Comparison of ENCODE assay signal across 25 cellular contexts in the genomic region with DNA sequence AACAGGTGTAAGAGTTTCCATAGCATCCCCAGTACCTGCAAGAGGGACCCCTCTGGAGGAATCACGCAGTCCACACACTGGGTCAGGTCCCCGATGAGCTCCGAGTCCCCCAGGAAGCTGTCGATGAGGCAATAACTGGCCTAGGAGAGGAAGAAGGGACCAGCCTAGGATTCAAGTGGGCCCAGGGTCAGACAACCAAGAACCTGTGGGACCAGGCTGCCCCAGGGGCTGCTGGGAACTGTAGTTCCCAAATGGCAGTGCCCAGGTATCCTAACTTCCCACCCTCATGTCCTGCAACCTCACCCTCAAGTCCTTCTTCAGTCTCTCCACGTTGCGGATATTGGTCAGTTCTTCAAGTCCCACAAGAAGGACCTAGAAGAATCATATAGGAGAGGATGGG. TPM values are rescaled to one million over a fixed set of nuclear protein-coding genes. Genes with fewer than 3 reads are reported as not detected.
DNase-seq lines count a peak whose midpoint lies in the region; ATAC-seq and TF ChIP-seq lines count a peak whose summit lies in the region.
"Had no signal": no experiment of that assay in that cellular context is flagged by ENCODE, and none has a peak within 500 bp of the region (broad histone marks: within the 10 kb centered on the region; RNA-seq: fewer than 3 reads in every experiment).

No MANE protein-coding gene starts in this region.

- no peak overlapping the region for H3K27ac ChIP-seq in HEK293 (ENCODE audit: extremely low read depth, low read depth, low read length)

- H3K9me3 ChIP-seq in HEK293 (ENCODE audit: control insufficient read depth, insufficient read depth, low read depth, low read length), result no peaks in the 10 kb centered on the region
- H3K9me3 ChIP-seq: MG63, SK-N-SH, tibial artery had no signal

- POLR2A ChIA-PET in HEK293 (lab: Yijun Ruan, JAX), result interaction anchor here (1.1 to 2.4 kb wide), 2 partner anchors 11 to 231 kb away, joined by 5 to 7 read pairs; a partner anchor contains a TSS

- H3K36me3 Mint-ChIP-seq in brain (peaks cover 2% of the 10 kb centered on the region), neural crest cell (ENCODE audit: low read depth) (peaks cover 2% of the 10 kb centered on the region)

- H3K4me3 ChIP-seq in HEK293 (ENCODE audit: low read depth, low read length), result no peak overlapping the region
- H3K4me3 ChIP-seq: MG63, tibial artery had no signal

- ATAC-seq in HG03025 (IDR thresholded peaks at IDR 0.05; ENCODE audit: low FRiP score, unreplicated experiment), result no peak
- ATAC-seq: esophagus mucosa had no signal

- no peaks in the 10 kb centered on the region for H3K9me3 Mint-ChIP-seq in brain
- H3K9me3 Mint-ChIP-seq in neural crest cell, result no peaks in the 10 kb centered on the region
- H3K9me3 Mint-ChIP-seq: activated naive CD8-positive, alpha-beta T cell treated with anti-CD3 and anti-CD28 coated beads, Interleukin-2, amount 10 ng/mL, durations not matched to agents 7 days and 5 days; activated T-helper 2 cell treated with anti-CD3 and anti-CD28 coated beads, Interferon-gamma antibody, Interleukin-2, Interleukin-4, amounts not matched to agents 10 μg/mL and 5 μg/mL and 100 μg/mL, durations not matched to agents 14 hours and 24 hours and 36 hours; stimulated activated naive CD8-positive, alpha-beta T cell treated with anti-CD3 and anti-CD28 coated beads, Interleukin-15, Interleukin-2, amounts not matched to agents 100 ng/mL and 50 ng/mL, for 24 hours had no signal

- H3K27ac Mint-ChIP-seq in brain (peak overlapping the region in 2 of 5 experiments; percentile 54 to 100), neural crest cell (ENCODE audit: unreplicated experiment) (no peak overlapping the region)

- TF ChIP-seq CTCF in HEK293 (tag by site-specific recombination; IDR thresholded peaks at IDR 0.05) (no peak), brain (conservative IDR thresholded peaks at IDR 0.05) (no peak), neural crest cell (conservative IDR thresholded peaks at IDR 0.05) (no peak), GM20000 (IDR thresholded peaks at IDR 0.05; ENCODE audit: extremely low read depth, missing control alignments) (no peak)

- H3K4me1 Mint-ChIP-seq in brain, result peaks cover 60% of the 10 kb centered on the region
- H3K4me1 Mint-ChIP-seq in neural crest cell, result peaks cover 40% of the 10 kb centered on the region

- CTCF ChIA-PET in HEK293 (lab: Yijun Ruan, JAX), result interaction anchor here (1.2 to 1.4 kb wide), 2 partner anchors 11 to 94 kb away, joined by 4 read pairs; no protein-coding TSS in a partner anchor

- H3K4me3 Mint-ChIP-seq in brain, result peak overlapping the region; percentile 6 to 97 (median 35)
- H3K4me3 Mint-ChIP-seq in neural crest cell, result peak overlapping the region; percentile 98

- peak; percentile 11 for DNase-seq in NCI-H2196 (lab: John Stamatoyannopoulos, UW; ENCODE audit: unreplicated experiment)
- no peak for DNase-seq in NCI-H2196 treated with DMSO at 0.1 percent for 48 hours (lab: John Stamatoyannopoulos, UW; ENCODE audit: unreplicated experiment)
- DNase-seq in neural crest cell (ENCODE audit: low read depth, low spot score), result no peak
- DNase-seq in SHP77 (lab: John Stamatoyannopoulos, UW), result no peak
- no peak for DNase-seq in GM20000 (ENCODE audit: low spot score)
- DNase-seq: 8988T; activated naive CD8-positive, alpha-beta T cell treated with anti-CD3 and anti-CD28 coated beads, Interleukin-2, amount 10 ng/mL, durations not matched to agents 7 days and 5 days; AML-193; effector CD4-positive, alpha-beta T cell; hypothalamus; MG63; NCI-H526 treated with DMSO at 0.1 percent for 48 hours; SK-N-SH; stimulated activated CD4-positive, alpha-beta T cell treated with anti-CD3 and anti-CD28 coated beads, Interleukin-4, amount 100 ng/mL, for 24 hours; tibial artery had no signal

- H3K27me3 Mint-ChIP-seq in brain (no peaks in the 10 kb centered on the region), neural crest cell (ENCODE audit: low read depth) (no peaks in the 10 kb centered on the region)
- H3K27me3 Mint-ChIP-seq: activated naive CD8-positive, alpha-beta T cell treated with anti-CD3 and anti-CD28 coated beads, Interleukin-2, amount 10 ng/mL, durations not matched to agents 7 days and 5 days; stimulated activated naive CD8-positive, alpha-beta T cell treated with anti-CD3 and anti-CD28 coated beads, Interleukin-15, Interleukin-2, amounts not matched to agents 100 ng/mL and 50 ng/mL, for 24 hours had no signal

- no peaks in the 10 kb centered on the region; the same call in 1 of the 2 replicates for H3K4me1 ChIP-seq in HEK293 (ENCODE audit: control insufficient read depth, insufficient read depth, low read length)

- peaks cover 0 to 28% of the 10 kb centered on the region in 2 experiments; a peak in 2 of 3 replicates for H3K36me3 ChIP-seq in HEK293 (ENCODE audit: control insufficient read depth in 2 of 2, insufficient read depth in 1 of 2, low read length in 2 of 2)

TF ChIP-seq in HEK293, 187 proteins besides CTCF, POLR2A, EP300 and RAD21 (continues in another document):
- TF ChIP-seq, protein P1, sequence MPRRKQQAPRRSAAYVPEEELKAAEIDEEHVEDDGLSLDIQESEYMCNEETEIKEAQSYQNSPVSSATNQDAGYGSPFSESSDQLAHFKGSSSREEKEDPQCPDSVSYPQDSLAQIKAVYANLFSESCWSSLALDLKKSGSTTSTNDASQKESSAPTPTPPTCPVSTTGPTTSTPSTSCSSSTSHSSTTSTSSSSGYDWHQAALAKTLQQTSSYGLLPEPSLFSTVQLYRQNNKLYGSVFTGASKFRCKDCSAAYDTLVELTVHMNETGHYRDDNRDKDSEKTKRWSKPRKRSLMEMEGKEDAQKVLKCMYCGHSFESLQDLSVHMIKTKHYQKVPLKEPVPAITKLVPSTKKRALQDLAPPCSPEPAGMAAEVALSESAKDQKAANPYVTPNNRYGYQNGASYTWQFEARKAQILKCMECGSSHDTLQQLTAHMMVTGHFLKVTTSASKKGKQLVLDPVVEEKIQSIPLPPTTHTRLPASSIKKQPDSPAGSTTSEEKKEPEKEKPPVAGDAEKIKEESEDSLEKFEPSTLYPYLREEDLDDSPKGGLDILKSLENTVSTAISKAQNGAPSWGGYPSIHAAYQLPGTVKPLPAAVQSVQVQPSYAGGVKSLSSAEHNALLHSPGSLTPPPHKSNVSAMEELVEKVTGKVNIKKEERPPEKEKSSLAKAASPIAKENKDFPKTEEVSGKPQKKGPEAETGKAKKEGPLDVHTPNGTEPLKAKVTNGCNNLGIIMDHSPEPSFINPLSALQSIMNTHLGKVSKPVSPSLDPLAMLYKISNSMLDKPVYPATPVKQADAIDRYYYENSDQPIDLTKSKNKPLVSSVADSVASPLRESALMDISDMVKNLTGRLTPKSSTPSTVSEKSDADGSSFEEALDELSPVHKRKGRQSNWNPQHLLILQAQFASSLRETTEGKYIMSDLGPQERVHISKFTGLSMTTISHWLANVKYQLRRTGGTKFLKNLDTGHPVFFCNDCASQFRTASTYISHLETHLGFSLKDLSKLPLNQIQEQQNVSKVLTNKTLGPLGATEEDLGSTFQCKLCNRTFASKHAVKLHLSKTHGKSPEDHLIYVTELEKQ (tag by site-specific recombination; IDR thresholded peaks at IDR 0.05; ENCODE audit: borderline replicate concordance), result no peak
- TF ChIP-seq, protein P2, sequence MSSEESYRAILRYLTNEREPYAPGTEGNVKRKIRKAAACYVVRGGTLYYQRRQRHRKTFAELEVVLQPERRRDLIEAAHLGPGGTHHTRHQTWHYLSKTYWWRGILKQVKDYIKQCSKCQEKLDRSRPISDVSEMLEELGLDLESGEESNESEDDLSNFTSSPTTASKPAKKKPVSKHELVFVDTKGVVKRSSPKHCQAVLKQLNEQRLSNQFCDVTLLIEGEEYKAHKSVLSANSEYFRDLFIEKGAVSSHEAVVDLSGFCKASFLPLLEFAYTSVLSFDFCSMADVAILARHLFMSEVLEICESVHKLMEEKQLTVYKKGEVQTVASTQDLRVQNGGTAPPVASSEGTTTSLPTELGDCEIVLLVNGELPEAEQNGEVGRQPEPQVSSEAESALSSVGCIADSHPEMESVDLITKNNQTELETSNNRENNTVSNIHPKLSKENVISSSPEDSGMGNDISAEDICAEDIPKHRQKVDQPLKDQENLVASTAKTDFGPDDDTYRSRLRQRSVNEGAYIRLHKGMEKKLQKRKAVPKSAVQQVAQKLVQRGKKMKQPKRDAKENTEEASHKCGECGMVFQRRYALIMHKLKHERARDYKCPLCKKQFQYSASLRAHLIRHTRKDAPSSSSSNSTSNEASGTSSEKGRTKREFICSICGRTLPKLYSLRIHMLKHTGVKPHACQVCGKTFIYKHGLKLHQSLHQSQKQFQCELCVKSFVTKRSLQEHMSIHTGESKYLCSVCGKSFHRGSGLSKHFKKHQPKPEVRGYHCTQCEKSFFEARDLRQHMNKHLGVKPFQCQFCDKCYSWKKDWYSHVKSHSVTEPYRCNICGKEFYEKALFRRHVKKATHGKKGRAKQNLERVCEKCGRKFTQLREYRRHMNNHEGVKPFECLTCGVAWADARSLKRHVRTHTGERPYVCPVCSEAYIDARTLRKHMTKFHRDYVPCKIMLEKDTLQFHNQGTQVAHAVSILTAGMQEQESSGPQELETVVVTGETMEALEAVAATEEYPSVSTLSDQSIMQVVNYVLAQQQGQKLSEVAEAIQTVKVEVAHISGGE (tag by site-specific recombination; conservative IDR thresholded peaks at IDR 0.05; ENCODE audit: low read depth), result peak; percentile 49; the same call in 1 of the 2 replicates
- TF ChIP-seq ZNF366 (tag by site-specific recombination; conservative IDR thresholded peaks at IDR 0.05), result no peak

RNA-seq across cellular contexts. Expression of a gene that starts 1.8 kb away (rescaled TPM):
- 89.3 TPM for polyA plus RNA-seq in brain (ENCODE audit: insufficient read depth, low read depth, low replicate concordance)
- 37.5 and 38.0 TPM in 2 replicates for total RNA-seq in neural crest cell

RNA-seq across cellular contexts. Expression of a gene that starts 6.8 kb away (rescaled TPM):
- polyA plus RNA-seq in brain (ENCODE audit: insufficient read depth, low read depth, low replicate concordance), result 96.6 TPM
- total RNA-seq in neural crest cell, result 80.8 and 85.4 TPM in 2 replicates

RNA-seq across cellular contexts. Expression of a gene that starts 39.6 kb away (rescaled TPM):
- 431 TPM for polyA plus RNA-seq in brain (ENCODE audit: insufficient read depth, low read depth, low replicate concordance)
- 453 and 466 TPM in 2 replicates for total RNA-seq in neural crest cell

RNA-seq across cellular contexts. Expression of a gene that starts 44.5 kb away (rescaled TPM):
- polyA plus RNA-seq in brain (ENCODE audit: insufficient read depth, low read depth, low replicate concordance), result 106 TPM
- 96.7 and 102 TPM in 2 replicates for total RNA-seq in neural crest cell

RNA-seq across cellular contexts. Expression of a gene that starts 48.2 kb away (rescaled TPM):
- not detected for polyA plus RNA-seq in brain (ENCODE audit: insufficient read depth, low read depth, low replicate concordance)
- total RNA-seq in neural crest cell, result not detected in 2 replicates
- total RNA-seq: cerebellum, frontal cortex, osteoblast, RPMI7951 had no signal
- polyA plus RNA-seq: SK-N-SH had no signal
